In genomic region chr2:61538920-61539559, GRCh38 we compare ENCODE assay signal across 1 cellular context.
A peak's percentile ranks its signal among the peaks of the same experiment; 100 is the strongest.
TF ChIP-seq lines count a peak whose summit lies in the region.

No MANE protein-coding gene starts in this region.

TF ChIP-seq in H1, 55 proteins besides CTCF, POLR2A, EP300 and RAD21:
- no peak for TF ChIP-seq TAF7 (optimal IDR thresholded peaks at IDR 0.05; ENCODE audit: borderline replicate concordance, low read depth, low read length)
- TF ChIP-seq ASH2L (IDR thresholded peaks at IDR 0.05; ENCODE audit: low read length), result peak; percentile 67
- no peak for TF ChIP-seq SP2 (IDR thresholded peaks at IDR 0.05; ENCODE audit: low read length)
- TF ChIP-seq ATF2 (IDR thresholded peaks at IDR 0.05; ENCODE audit: low read length), result no peak; the same call in 1 of the 2 replicates
- no peak for TF ChIP-seq FOSL1 (IDR thresholded peaks at IDR 0.05; ENCODE audit: insufficient read depth, low read depth, low read length)
- TF ChIP-seq SIX5 (IDR thresholded peaks at IDR 0.05; ENCODE audit: low read depth, low read length), result no peak
- TF ChIP-seq KDM1A (IDR thresholded peaks at IDR 0.05; ENCODE audit: borderline replicate concordance, low read length), result no peak
- TF ChIP-seq TBP (IDR thresholded peaks at IDR 0.05; ENCODE audit: low read depth, low read length), result no peak
- TF ChIP-seq EGR1 (IDR thresholded peaks at IDR 0.05; ENCODE audit: borderline replicate concordance, low read depth, low read length), result no peak
- TF ChIP-seq EZH2 (IDR thresholded peaks at IDR 0.05; ENCODE audit: low read depth, low read length, severe bottlenecking), result no peak
- no peak for TF ChIP-seq BRCA1 (IDR thresholded peaks at IDR 0.05; ENCODE audit: low read depth, low read length)
- TF ChIP-seq CBX5 (IDR thresholded peaks at IDR 0.05; ENCODE audit: low read depth, low read length), result no peak
- TF ChIP-seq HDAC2 (IDR thresholded peaks at IDR 0.05; ENCODE audit: borderline replicate concordance in 1 of 2, low read depth in 2 of 2, low read length in 2 of 2), result peak in 1 of 2 experiments; percentile 59; a peak in 2 of 4 replicates
- no peak for TF ChIP-seq CTBP2 (IDR thresholded peaks at IDR 0.05; ENCODE audit: borderline replicate concordance, insufficient read depth, insufficient read length, low read length)
- TF ChIP-seq JUN (IDR thresholded peaks at IDR 0.05; ENCODE audit: low read depth, low read length), result no peak
- no peak for TF ChIP-seq JUND (IDR thresholded peaks at IDR 0.05; ENCODE audit: low read length)
- peak; percentile 30; the same call in 1 of the 2 replicates for TF ChIP-seq MAX (IDR thresholded peaks at IDR 0.05)
- TF ChIP-seq PHF8 (conservative IDR thresholded peaks at IDR 0.05; ENCODE audit: low read depth, low read length), result peak; percentile 68; the same call in 1 of the 2 replicates
- TF ChIP-seq POLR2AphosphoS5 (IDR thresholded peaks at IDR 0.05; ENCODE audit: low read depth, low read length), result peak; percentile 46; the same call in 1 of the 2 replicates
- no peak for TF ChIP-seq SP1 (IDR thresholded peaks at IDR 0.05; ENCODE audit: low read depth, low read length)
- TF ChIP-seq CEBPB (IDR thresholded peaks at IDR 0.05; ENCODE audit: low read depth, low read length), result no peak
- no peak for TF ChIP-seq MAFK (IDR thresholded peaks at IDR 0.05; ENCODE audit: low read depth, low read length)
- no peak for TF ChIP-seq TCF12 (IDR thresholded peaks at IDR 0.05; ENCODE audit: low read depth, low read length)
- no peak for TF ChIP-seq TEAD4 (IDR thresholded peaks at IDR 0.05; ENCODE audit: low read depth, low read length)
- TF ChIP-seq CHD7 (IDR thresholded peaks at IDR 0.05; ENCODE audit: insufficient replicate concordance, low read length), result no peak
- TF ChIP-seq CREB1 (IDR thresholded peaks at IDR 0.05), result no peak
- TF ChIP-seq CBX8 (IDR thresholded peaks at IDR 0.05; ENCODE audit: borderline replicate concordance, low read depth, low read length), result no peak
- no peak for TF ChIP-seq GABPA (IDR thresholded peaks at IDR 0.05; ENCODE audit: borderline replicate concordance, insufficient read depth, low read length)
- no peak for TF ChIP-seq USF2 (IDR thresholded peaks at IDR 0.05; ENCODE audit: low read length)
- no peak for TF ChIP-seq CHD1 (IDR thresholded peaks at IDR 0.05; ENCODE audit: low read depth, low read length)
- TF ChIP-seq TAF1 (IDR thresholded peaks at IDR 0.05; ENCODE audit: low read depth, low read length), result peak; percentile 55; the same call in 1 of the 2 replicates
- no peak for TF ChIP-seq HDAC6 (IDR thresholded peaks at IDR 0.05; ENCODE audit: low read depth, low read length)
- TF ChIP-seq GTF2F1 (IDR thresholded peaks at IDR 0.05; ENCODE audit: borderline replicate concordance, low read depth, low read length), result no peak
- no peak for TF ChIP-seq SRF (IDR thresholded peaks at IDR 0.05; ENCODE audit: low read depth, low read length)
- TF ChIP-seq ZNF274 (IDR thresholded peaks at IDR 0.05; ENCODE audit: borderline replicate concordance, extremely low read depth, low read length), result no peak
- TF ChIP-seq ATF3 (IDR thresholded peaks at IDR 0.05; ENCODE audit: insufficient read depth, low read depth, low read length), result no peak
- TF ChIP-seq SUZ12 (IDR thresholded peaks at IDR 0.05; ENCODE audit: low read length), result no peak
- TF ChIP-seq SAP30 (IDR thresholded peaks at IDR 0.05; ENCODE audit: insufficient read depth, insufficient replicate concordance, low read length), result peak; percentile 40
- TF ChIP-seq KDM4A (IDR thresholded peaks at IDR 0.05; ENCODE audit: low read depth, low read length, severe bottlenecking), result no peak
- no peak for TF ChIP-seq CHD2 (IDR thresholded peaks at IDR 0.05; ENCODE audit: low read length)
- TF ChIP-seq RFX5 (IDR thresholded peaks at IDR 0.05; ENCODE audit: borderline replicate concordance, low read depth, low read length), result no peak
- no peak for TF ChIP-seq SP4 (IDR thresholded peaks at IDR 0.05; ENCODE audit: low read length)
- no peak for TF ChIP-seq POU5F1 (IDR thresholded peaks at IDR 0.05; ENCODE audit: low read depth, low read length)
- no peak for TF ChIP-seq BCL11A (IDR thresholded peaks at IDR 0.05; ENCODE audit: low read depth in 2 of 2, low read length in 2 of 2)
- TF ChIP-seq KDM5A (IDR thresholded peaks at IDR 0.05; ENCODE audit: low read length), result no peak
